In genomic region chr19:55585658-55586339, GRCh38 we compare ENCODE assay signal across 8 cellular contexts. TPM values are rescaled to one million over a fixed set of nuclear protein-coding genes. Genes with fewer than 3 reads are reported as not detected.
DNase-seq lines count a peak whose midpoint lies in the region; ATAC-seq, FAIRE-seq and TF ChIP-seq lines count a peak whose summit lies in the region.

No MANE protein-coding gene starts in this region.

- H3K36me3 ChIP-seq in keratinocyte (ENCODE audit: control insufficient read depth in 2 of 2, extremely low read depth in 1 of 2, insufficient read depth in 2 of 2, low read length in 2 of 2), result no peaks in the 10 kb centered on the region

- H3K9me3 Mint-ChIP-seq in central memory CD8-positive, alpha-beta T cell, result no peaks in the 10 kb centered on the region

- no peaks in the 10 kb centered on the region for H3K27me3 Mint-ChIP-seq in central memory CD8-positive, alpha-beta T cell

- peaks cover 5% of the 10 kb centered on the region for H3K36me3 Mint-ChIP-seq in central memory CD8-positive, alpha-beta T cell (ENCODE audit: insufficient read depth)

- H3K4me2 ChIP-seq in keratinocyte (ENCODE audit: control insufficient read depth, extremely low read depth, insufficient read depth, low read depth, low read length), result peak overlapping the region; percentile 22

- H3K9me3 ChIP-seq in keratinocyte (ENCODE audit: control insufficient read depth, low read depth, low read length), result no peaks in the 10 kb centered on the region

- no peak overlapping the region for H3K4me3 ChIP-seq in keratinocyte (ENCODE audit: control insufficient read depth in 2 of 3, extremely low read depth in 1 of 3, insufficient read depth in 2 of 3, low read depth in 1 of 3, low read length in 3 of 3)

- DNase-seq in Ammon's horn (ENCODE audit: low spot score) (peak; percentile 88), HTR-8/SVneo (ENCODE audit: insufficient read length, low spot score) (peak; percentile 83), SK-N-DZ (ENCODE audit: low spot score) (peak; percentile 74), keratinocyte (ENCODE audit: low read depth, low spot score) (no peak)
- DNase-seq in central memory CD8-positive, alpha-beta T cell (ENCODE audit: low spot score in 2 of 2), result no peak
- DNase-seq in stimulated activated CD4-positive, alpha-beta T cell treated with anti-CD3 and anti-CD28 coated beads, Interleukin-15, amount 100 ng/mL, for 24 hours, result peak; percentile 73

- H3K27ac Mint-ChIP-seq in central memory CD8-positive, alpha-beta T cell (ENCODE audit: low read depth), result peak overlapping the region; percentile 25

- dilution Hi-C loops in keratinocyte (cut with MboI; ENCODE audit: extremely low pct_ligation_motif_present, low sequenced_read_pairs), result no loop called here

- no peaks in the 10 kb centered on the region for H3K9me1 ChIP-seq in keratinocyte (ENCODE audit: control insufficient read depth, extremely low read depth, insufficient read depth, low read length)

- peaks cover 42% of the 10 kb centered on the region for H3K4me1 Mint-ChIP-seq in central memory CD8-positive, alpha-beta T cell

- H3K4me3 Mint-ChIP-seq in central memory CD8-positive, alpha-beta T cell, result peak overlapping the region; percentile 54

- H3K4me1 ChIP-seq in keratinocyte (ENCODE audit: control insufficient read depth, extremely low read depth, insufficient read depth, low read length), result peaks cover 22% of the 10 kb centered on the region

- peak overlapping the region; percentile 9 for H3K9ac ChIP-seq in keratinocyte (ENCODE audit: control insufficient read depth, extremely low read depth, insufficient read depth, low read length)

- no peaks in the 10 kb centered on the region for H4K20me1 ChIP-seq in keratinocyte (ENCODE audit: control insufficient read depth, extremely low read depth, insufficient read depth, low read length)

- FAIRE-seq in HTR-8/SVneo (lab: Jason Lieb, UNC) (peak; percentile 38), keratinocyte (lab: Jason Lieb, UNC) (no peak)

- no peak for TF ChIP-seq CTCF in keratinocyte (optimal IDR thresholded peaks at IDR 0.05 in 1 of 3, IDR thresholded peaks at IDR 0.05 in 1 of 3, conservative IDR thresholded peaks at IDR 0.05 in 1 of 3; ENCODE audit: extremely low read depth in 1 of 3, insufficient read depth in 2 of 3, low read length in 3 of 3)

- peaks cover 4% of the 10 kb centered on the region for H3K27me3 ChIP-seq in keratinocyte (ENCODE audit: control insufficient read depth, extremely low read depth, insufficient read depth, low read length)

- H2AFZ ChIP-seq in keratinocyte (ENCODE audit: control insufficient read depth, low read length), result peak overlapping the region; percentile 15

- no peak for ATAC-seq in central memory CD8-positive, alpha-beta T cell (replicated peaks; ENCODE audit: extremely low read depth, poor library complexity, severe bottlenecking)
- no peak for ATAC-seq in GM18870 (IDR thresholded peaks at IDR 0.05; ENCODE audit: unreplicated experiment)
- no peak for ATAC-seq in HG03135 (IDR thresholded peaks at IDR 0.05; ENCODE audit: unreplicated experiment)

- H3K27ac ChIP-seq in keratinocyte (ENCODE audit: control insufficient read depth, insufficient read depth, low read length), result no peak overlapping the region

- H3K79me2 ChIP-seq in keratinocyte (ENCODE audit: control insufficient read depth, insufficient read depth, low read length), result no peaks in the 10 kb centered on the region

RNA-seq across cellular contexts. Expression of gene ZNF579, which starts 5.2 kb away (rescaled TPM):
- 3.2 and 5.4 TPM in 2 replicates for polyA plus RNA-seq in SK-N-DZ (2014; cell fraction: cytosol; rRNA removed)
- polyA plus RNA-seq in SK-N-DZ (2014; cell fraction: nucleus; rRNA removed), result 3.1 and 4.9 TPM in 2 replicates
- 1.5 to 4.3 TPM (median 2.4 TPM) in 3 replicates for polyA plus RNA-seq in keratinocyte
- 1.2 TPM for polyA plus RNA-seq in keratinocyte (2011; ENCODE audit: low read depth)
- polyA plus RNA-seq in keratinocyte (2011; cell fraction: cytosol; rRNA removed), result 2.2 and 5.3 TPM in 2 replicates
- 10.5 and 20.5 TPM in 2 replicates for polyA plus RNA-seq in keratinocyte (2011; cell fraction: nucleus; rRNA removed)
- polyA plus RNA-seq in keratinocyte (2012; ENCODE audit: low replicate concordance), result 5.7 and 8.6 TPM in 2 replicates
- polyA minus RNA-seq in keratinocyte, result 1.8 to 27.2 TPM (median 3.9 TPM) in 3 replicates
- 15.5 TPM for polyA minus RNA-seq in keratinocyte (2011; cell fraction: cytosol; rRNA and poly(A)+ RNA removed)
- 5.2 and 9.3 TPM in 2 replicates for polyA minus RNA-seq in keratinocyte (2011; cell fraction: nucleus; rRNA and poly(A)+ RNA removed)

RNA-seq across cellular contexts. Expression of gene FIZ1, which starts 13.5 kb away (rescaled TPM):
- polyA plus RNA-seq in SK-N-DZ (2014; cell fraction: cytosol; rRNA removed), result 1.8 and 3.6 TPM in 2 replicates
- polyA plus RNA-seq in SK-N-DZ (2014; cell fraction: nucleus; rRNA removed), result 4.3 and 9.4 TPM in 2 replicates
- polyA plus RNA-seq in keratinocyte, result 2.7 to 3.3 TPM (median 2.7 TPM) in 3 replicates
- polyA plus RNA-seq in keratinocyte (2011; ENCODE audit: low read depth), result 0.75 TPM
- polyA plus RNA-seq in keratinocyte (2011; cell fraction: cytosol; rRNA removed), result 2.3 and 2.9 TPM in 2 replicates
- polyA plus RNA-seq in keratinocyte (2011; cell fraction: nucleus; rRNA removed), result 5.5 and 6.2 TPM in 2 replicates
- polyA plus RNA-seq in keratinocyte (2012; ENCODE audit: low replicate concordance), result 3.0 and 6.3 TPM in 2 replicates
- 1.0 to 4.2 TPM (median 3.2 TPM) in 3 replicates for polyA minus RNA-seq in keratinocyte
- polyA minus RNA-seq in keratinocyte (2011; cell fraction: cytosol; rRNA and poly(A)+ RNA removed), result 7.3 TPM
- 2.4 and 4.1 TPM in 2 replicates for polyA minus RNA-seq in keratinocyte (2011; cell fraction: nucleus; rRNA and poly(A)+ RNA removed)

RNA-seq across cellular contexts. Expression of gene ZNF524, which starts 14.3 kb away (rescaled TPM):
- 1.8 and 4.2 TPM in 2 replicates for polyA plus RNA-seq in SK-N-DZ (2014; cell fraction: cytosol; rRNA removed)
- polyA plus RNA-seq in SK-N-DZ (2014; cell fraction: nucleus; rRNA removed), result 5.2 and 8.7 TPM in 2 replicates
- 2.6 to 6.9 TPM (median 3.1 TPM) in 3 replicates for polyA plus RNA-seq in keratinocyte
- polyA plus RNA-seq in keratinocyte (2011; ENCODE audit: low read depth), result 5.6 TPM
- 3.3 and 9.9 TPM in 2 replicates for polyA plus RNA-seq in keratinocyte (2011; cell fraction: cytosol; rRNA removed)
- polyA plus RNA-seq in keratinocyte (2011; cell fraction: nucleus; rRNA removed), result 2.5 and 4.0 TPM in 2 replicates
- 7.2 and 13.5 TPM in 2 replicates for polyA plus RNA-seq in keratinocyte (2012; ENCODE audit: low replicate concordance)
- polyA minus RNA-seq in keratinocyte, result 0.99 to 2.3 TPM (median 1.9 TPM) in 3 replicates
- 17.3 TPM for polyA minus RNA-seq in keratinocyte (2011; cell fraction: cytosol; rRNA and poly(A)+ RNA removed)
- 1.2 and 3.0 TPM in 2 replicates for polyA minus RNA-seq in keratinocyte (2011; cell fraction: nucleus; rRNA and poly(A)+ RNA removed)

RNA-seq across cellular contexts. Expression of gene ZNF865, which starts 19.6 kb away (rescaled TPM):
- polyA plus RNA-seq in SK-N-DZ (2014; cell fraction: cytosol; rRNA removed), result 1.2 and 1.5 TPM in 2 replicates
- 0.95 and 2.3 TPM in 2 replicates for polyA plus RNA-seq in SK-N-DZ (2014; cell fraction: nucleus; rRNA removed)
- polyA plus RNA-seq in keratinocyte, result 1.1 to 2.1 TPM (median 1.7 TPM) in 3 replicates
- 1.00 TPM for polyA plus RNA-seq in keratinocyte (2011; ENCODE audit: low read depth)
- 0.68 and 2.3 TPM in 2 replicates for polyA plus RNA-seq in keratinocyte (2011; cell fraction: cytosol; rRNA removed)
- 3.3 and 6.6 TPM in 2 replicates for polyA plus RNA-seq in keratinocyte (2011; cell fraction: nucleus; rRNA removed)
- 2.8 and 5.3 TPM in 2 replicates for polyA plus RNA-seq in keratinocyte (2012; ENCODE audit: low replicate concordance)
- 0.29 to 3.3 TPM (median 0.49 TPM) in 3 replicates for polyA minus RNA-seq in keratinocyte
- polyA minus RNA-seq in keratinocyte (2011; cell fraction: cytosol; rRNA and poly(A)+ RNA removed), result 7.1 TPM
- polyA minus RNA-seq in keratinocyte (2011; cell fraction: nucleus; rRNA and poly(A)+ RNA removed), result 3.7 and 4.0 TPM in 2 replicates

RNA-seq across cellular contexts. Expression of gene ZNF784, which starts 38.6 kb away (rescaled TPM):
- polyA plus RNA-seq in SK-N-DZ (2014; cell fraction: cytosol; rRNA removed), result 1.7 and 2.9 TPM in 2 replicates
- 1.5 and 1.7 TPM in 2 replicates for polyA plus RNA-seq in SK-N-DZ (2014; cell fraction: nucleus; rRNA removed)
- polyA plus RNA-seq in keratinocyte, result 1.9 to 2.3 TPM (median 2.1 TPM) in 3 replicates
- polyA plus RNA-seq in keratinocyte (2011; ENCODE audit: low read depth), result 1.5 TPM
- polyA plus RNA-seq in keratinocyte (2011; cell fraction: cytosol; rRNA removed), result 1.0 and 2.0 TPM in 2 replicates
- 3.1 and 3.5 TPM in 2 replicates for polyA plus RNA-seq in keratinocyte (2011; cell fraction: nucleus; rRNA removed)
- polyA plus RNA-seq in keratinocyte (2012; ENCODE audit: low replicate concordance), result 2.0 and 4.2 TPM in 2 replicates
- 1.6 to 3.7 TPM (median 2.5 TPM) in 3 replicates for polyA minus RNA-seq in keratinocyte
- 1.9 TPM for polyA minus RNA-seq in keratinocyte (2011; cell fraction: cytosol; rRNA and poly(A)+ RNA removed)
- polyA minus RNA-seq in keratinocyte (2011; cell fraction: nucleus; rRNA and poly(A)+ RNA removed), result 1.1 and 1.6 TPM in 2 replicates

Comparison
In these comparisons a context has a peak if more than half of its experiments do, and no peak if none do; other contexts are left out.
1. DNase-seq: peak in Ammon's horn (single experiment), HTR-8/SVneo (single experiment), SK-N-DZ (single experiment) and stimulated activated CD4-positive, alpha-beta T cell treated with anti-CD3 and anti-CD28 coated beads, Interleukin-15, amount 100 ng/mL, for 24 hours (single experiment); none in central memory CD8-positive, alpha-beta T cell (0 of 2) and keratinocyte (single experiment).